ENCODE assay signal across 33 cellular contexts in the genomic region with DNA sequence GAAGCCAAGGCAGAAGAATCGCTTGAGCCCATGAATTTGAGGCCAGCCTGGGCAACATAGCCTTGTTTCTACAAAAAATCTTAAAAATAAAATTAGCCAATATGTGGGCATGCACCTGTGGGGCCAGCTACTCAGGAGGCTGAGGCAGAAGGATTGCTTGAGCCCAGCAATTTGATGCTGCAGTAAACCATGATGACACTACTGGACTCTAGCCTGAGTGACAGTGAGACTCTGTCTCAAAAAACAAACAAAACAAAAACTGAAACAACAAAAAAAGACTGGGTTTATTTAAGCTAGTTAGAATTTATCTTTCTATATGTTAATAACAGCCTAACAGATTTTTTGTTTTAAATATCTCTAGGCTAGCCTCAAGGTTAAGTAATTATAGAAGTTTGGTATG.
"Had no signal": no experiment of that assay in that cellular context is flagged by ENCODE, and none has a peak within 500 bp of the region (broad histone marks: within the 10 kb centered on the region; RNA-seq: fewer than 3 reads in every experiment).

No MANE protein-coding gene starts in this region.

- H3K4me1 Mint-ChIP-seq: activated B cell treated with CpG ODN at 0.5 μM for 24 hours had no signal

- ATAC-seq: activated naive CD4-positive, alpha-beta T cell treated with anti-CD3 and anti-CD28 coated beads, Interleukin-2, amount 50 U/mL, for 72 hours had no signal

- H3K27ac ChIP-seq: brain microvascular endothelial cell, PC-9, RWPE1, VCaP had no signal

- H3K9me3 Mint-ChIP-seq: activated B cell treated with CpG ODN at 0.5 μM for 24 hours; activated CD4-positive, alpha-beta memory T cell treated with anti-CD3 and anti-CD28 coated beads for 36 hours; activated naive CD4-positive, alpha-beta T cell treated with anti-CD3 and anti-CD28 coated beads for 36 hours; activated naive CD4-positive, alpha-beta T cell treated with anti-CD3 and anti-CD28 coated beads, Interleukin-2, amount 50 U/mL, for 72 hours; activated T-cell treated with anti-CD3 and anti-CD28 coated beads, Interleukin-2, amount 50 U/mL, for 24 hours; activated T-helper 2 cell treated with anti-CD3 and anti-CD28 coated beads, Interferon-gamma antibody, Interleukin-2, Interleukin-4, amounts not matched to agents 10 μg/mL and 5 μg/mL and 100 μg/mL, durations not matched to agents 14 hours and 24 hours and 36 hours had no signal

- H3K36me3 Mint-ChIP-seq: activated naive CD4-positive, alpha-beta T cell treated with anti-CD3 and anti-CD28 coated beads, Interleukin-2, amount 50 U/mL, for 72 hours had no signal

- H3K27me3 Mint-ChIP-seq: activated B cell treated with CpG ODN at 0.5 μM for 24 hours; activated CD4-positive, alpha-beta memory T cell treated with anti-CD3 and anti-CD28 coated beads for 36 hours; activated T-cell treated with anti-CD3 and anti-CD28 coated beads, Interleukin-2, amount 50 U/mL, for 24 hours had no signal

- DNase-seq: activated B cell treated with CpG ODN at 0.5 μM for 24 hours; activated CD4-positive, alpha-beta memory T cell treated with anti-CD3 and anti-CD28 coated beads for 36 hours; activated CD4-positive, alpha-beta T cell treated with anti-CD3 and anti-CD28 coated beads for 4 hours; activated CD4-positive, alpha-beta T cell treated with anti-CD3 and anti-CD28 coated beads, Interleukin-2, amount 50 U/mL, for 1 hour; activated CD4-positive, CD25-positive, alpha-beta regulatory T cell treated with anti-CD3 and anti-CD28 coated beads, Interleukin-2, amount 50 U/mL, for 72 hours; activated CD8-positive, alpha-beta memory T cell treated with anti-CD3 and anti-CD28 coated beads for 24 hours; activated gamma-delta T cell; activated naive CD4-positive, alpha-beta T cell treated with anti-CD3 and anti-CD28 coated beads for 36 hours; activated T-cell treated with anti-CD3 and anti-CD28 coated beads, Interleukin-2, amount 50 U/mL, for 24 hours; amniotic stem cell; aorta; brain microvascular endothelial cell; central memory CD4-positive, alpha-beta T cell; NCI-H1092 treated with DMSO at 0.1 percent for 48 hours; NCI-H1417; NCI-H146; NCI-H187; NCI-H2029 treated with DMSO at 0.1 percent for 48 hours; NCI-H2107; NCI-H2171; NCI-H510A; NCI-H526; NCI-H748 treated with DMSO at 0.1 percent for 48 hours; PC-9; Right ventricle myocardium superior; SW 1271; T-helper 1 cell; T-helper 2 cell; T-helper 9 cell had no signal

- H3K27ac Mint-ChIP-seq: activated B cell treated with CpG ODN at 0.5 μM for 24 hours; activated CD4-positive, alpha-beta memory T cell treated with anti-CD3 and anti-CD28 coated beads for 36 hours; activated naive CD4-positive, alpha-beta T cell treated with anti-CD3 and anti-CD28 coated beads for 36 hours; activated naive CD4-positive, alpha-beta T cell treated with anti-CD3 and anti-CD28 coated beads, Interleukin-2, amount 50 U/mL, for 72 hours; activated T-cell treated with anti-CD3 and anti-CD28 coated beads, Interleukin-2, amount 50 U/mL, for 24 hours; activated T-helper 2 cell treated with anti-CD3 and anti-CD28 coated beads, Interferon-gamma antibody, Interleukin-2, Interleukin-4, amounts not matched to agents 10 μg/mL and 5 μg/mL and 100 μg/mL, durations not matched to agents 14 hours and 24 hours and 36 hours had no signal

- H3K4me3 Mint-ChIP-seq: activated B cell treated with CpG ODN at 0.5 μM for 24 hours; activated CD4-positive, alpha-beta memory T cell treated with anti-CD3 and anti-CD28 coated beads for 36 hours; activated naive CD4-positive, alpha-beta T cell treated with anti-CD3 and anti-CD28 coated beads for 36 hours; activated T-cell treated with anti-CD3 and anti-CD28 coated beads, Interleukin-2, amount 50 U/mL, for 24 hours had no signal

- H3K27me3 ChIP-seq: brain microvascular endothelial cell had no signal

- H3K36me3 ChIP-seq: brain microvascular endothelial cell had no signal

- H3K4me3 ChIP-seq: PC-9 had no signal
